ENCODE assay signal across 1 cellular context in genomic region chr17:50056961-50057330, GRCh38.
TF ChIP-seq lines count a peak whose summit lies in the region.

No MANE protein-coding gene starts in this region.

TF ChIP-seq in HepG2, 621 proteins besides CTCF, POLR2A, EP300 and RAD21 (continued from another document):
- TF ChIP-seq ZNF512B (CRISPR knock-in tag; IDR thresholded peaks at IDR 0.05; ENCODE audit: borderline replicate concordance) (0 out of 2 replicates have a peak, but pooled peaks have one; percentile 4), BCL3 (CRISPR knock-in tag; IDR thresholded peaks at IDR 0.05) (no peak), NR3C1 (CRISPR knock-in tag; IDR thresholded peaks at IDR 0.05) (no peak), KDM2A (CRISPR knock-in tag; IDR thresholded peaks at IDR 0.05; ENCODE audit: borderline replicate concordance, low read depth) (no peak), KDM6A (CRISPR knock-in tag; IDR thresholded peaks at IDR 0.05; ENCODE audit: low read depth) (no peak)
